In the genomic region with DNA sequence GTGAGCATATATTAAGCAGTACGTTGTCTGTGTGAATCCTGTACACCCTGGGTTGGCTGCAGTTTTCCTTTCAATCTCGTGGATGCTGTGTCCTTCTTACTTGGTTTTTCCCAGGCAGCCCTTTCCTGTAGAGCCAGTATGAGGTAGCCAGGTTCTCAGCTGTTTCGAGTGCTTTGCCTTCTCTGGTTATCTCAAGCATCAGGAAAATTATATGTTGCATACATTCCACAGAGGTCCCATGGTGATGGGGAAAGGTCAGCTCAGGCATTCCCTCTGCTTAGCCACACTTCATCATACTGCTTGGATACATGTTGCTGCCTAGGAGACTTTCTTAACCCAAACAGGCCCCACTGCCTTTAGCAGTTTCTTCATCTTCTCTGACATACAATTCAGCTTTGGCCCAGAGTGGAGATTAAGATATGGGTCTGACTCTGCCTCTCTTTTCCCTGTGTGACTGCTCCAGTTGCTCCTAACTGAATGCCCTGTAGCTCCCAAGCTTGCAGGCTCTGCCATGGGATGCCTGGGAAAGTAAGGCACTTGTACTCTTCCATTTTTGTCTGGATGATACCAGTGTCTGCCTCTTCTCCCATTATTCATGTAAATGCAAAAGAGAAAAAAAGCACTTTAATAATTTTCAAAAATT, we compare ENCODE assay signal across 13 cellular contexts. TPM values are rescaled to one million over a fixed set of nuclear protein-coding genes. Genes with fewer than 3 reads are reported as not detected.
A peak's percentile ranks its signal among the peaks of the same experiment; 100 is the strongest.
DNase-seq lines count a peak whose midpoint lies in the region; ATAC-seq, FAIRE-seq and TF ChIP-seq lines count a peak whose summit lies in the region.
"Had no signal": no experiment of that assay in that cellular context is flagged by ENCODE, and none has a peak within 500 bp of the region (broad histone marks: within the 10 kb centered on the region; RNA-seq: fewer than 3 reads in every experiment).

No MANE protein-coding gene starts in this region.

- H4K20me1 ChIP-seq in astrocyte (ENCODE audit: insufficient read depth, low read length) = peaks cover 13% of the 10 kb centered on the region

- H3K27me3 Mint-ChIP-seq in astrocyte (ENCODE audit: low read depth, unreplicated experiment) = no peaks in the 10 kb centered on the region

- H3K4me1 ChIP-seq in cardiac muscle cell (ENCODE audit: low read depth) = peaks cover 11% of the 10 kb centered on the region
- peaks cover 10% of the 10 kb centered on the region for H3K4me1 ChIP-seq in astrocyte (ENCODE audit: insufficient read depth, low read length)
- H3K4me1 ChIP-seq in upper lobe of right lung = peaks cover 10% of the 10 kb centered on the region

- peaks cover 3% of the 10 kb centered on the region for H3K36me3 Mint-ChIP-seq in astrocyte (ENCODE audit: low read depth, unreplicated experiment)

- peak overlapping the region; percentile 5 for H3K4me2 ChIP-seq in astrocyte (ENCODE audit: low read length)

- peak overlapping the region; percentile 93 for H3K27ac Mint-ChIP-seq in astrocyte (ENCODE audit: unreplicated experiment)

- no peak overlapping the region for H2AFZ ChIP-seq in astrocyte (ENCODE audit: low read depth, low read length)

- TF ChIP-seq CTCF in cardiac muscle cell (IDR thresholded peaks at IDR 0.05; ENCODE audit: low read depth, low read length) (no peak), astrocyte (IDR thresholded peaks at IDR 0.05; ENCODE audit: insufficient read depth, low read depth, low read length) (no peak), upper lobe of right lung (IDR thresholded peaks at IDR 0.05) (no peak)

- intact Hi-C loops in Right ventricle myocardium superior (cut with DNase I) (no loop called here), upper lobe of right lung (cut with DNase I) (no loop called here)

- H3K9me3 ChIP-seq in cardiac muscle cell (ENCODE audit: low read depth) (no peaks in the 10 kb centered on the region), astrocyte (ENCODE audit: insufficient read depth, low read depth, low read length) (no peaks in the 10 kb centered on the region), upper lobe of right lung (no peaks in the 10 kb centered on the region)
- H3K9me3 ChIP-seq: right lobe of liver had no signal

- H3K4me3 ChIP-seq in cardiac muscle cell (no peak overlapping the region), astrocyte (ENCODE audit: insufficient read depth, low read depth, low read length) (no peak overlapping the region), upper lobe of right lung (no peak overlapping the region)
- H3K4me3 ChIP-seq: right lobe of liver had no signal

- H3K36me3 ChIP-seq in cardiac muscle cell (no peaks in the 10 kb centered on the region), astrocyte (ENCODE audit: insufficient read depth, low read length) (no peaks in the 10 kb centered on the region), upper lobe of right lung (no peaks in the 10 kb centered on the region)
- H3K36me3 ChIP-seq: right lobe of liver had no signal

- peaks cover 27% of the 10 kb centered on the region for H3K4me1 Mint-ChIP-seq in astrocyte (ENCODE audit: low read depth, unreplicated experiment)

- no peaks in the 10 kb centered on the region for H3K9me3 Mint-ChIP-seq in astrocyte (ENCODE audit: unreplicated experiment)

- H3K27me3 ChIP-seq in cardiac muscle cell = no peaks in the 10 kb centered on the region
- H3K27me3 ChIP-seq in astrocyte (ENCODE audit: insufficient read depth, low read length) = no peaks in the 10 kb centered on the region
- no peaks in the 10 kb centered on the region for H3K27me3 ChIP-seq in upper lobe of right lung
- H3K27me3 ChIP-seq: right lobe of liver had no signal

- ATAC-seq in Right ventricle myocardium superior (ENCODE audit: poor library complexity) (no peak), upper lobe of right lung (peak; percentile 84)
- ATAC-seq: left cardiac atrium had no signal

- peak; percentile 52 to 91 for DNase-seq in cardiac muscle cell (ENCODE audit: low read depth in 1 of 2, low spot score in 1 of 2)
- DNase-seq in Right ventricle myocardium superior = no peak
- peak; percentile 88 for DNase-seq in astrocyte (ENCODE audit: low read depth)
- peak; percentile 90 for DNase-seq in islet precursor cell
- DNase-seq in upper lobe of right lung = no peak
- DNase-seq in NCI-H2081 treated with DMSO at 0.1 percent for 48 hours (lab: John Stamatoyannopoulos, UW) = no peak
- DNase-seq in NCI-H345 (lab: John Stamatoyannopoulos, UW) = no peak
- no peak for DNase-seq in C1 segment of cervical spinal cord (lab: John Stamatoyannopoulos, UW)
- DNase-seq: activated T-cell treated with anti-CD3 and anti-CD28 coated beads, Interleukin-2, amount 50 U/mL, for 1 hour; effector CD8-positive, alpha-beta T cell; left cardiac atrium; NCI-H1436; right lobe of liver had no signal

- FAIRE-seq in astrocyte (lab: Jason Lieb, UNC) = peak; percentile 50

- H3K27ac ChIP-seq in cardiac muscle cell = peak overlapping the region; percentile 42
- peak overlapping the region; percentile 30 for H3K27ac ChIP-seq in astrocyte (ENCODE audit: low read depth, low read length)
- H3K27ac ChIP-seq in upper lobe of right lung = peak overlapping the region; percentile 14
- H3K27ac ChIP-seq: right lobe of liver had no signal

- peaks cover 97% of the 10 kb centered on the region for H3K79me2 ChIP-seq in astrocyte (ENCODE audit: insufficient read depth, low read length)

- peak overlapping the region; percentile 25 for H3K4me3 Mint-ChIP-seq in astrocyte (ENCODE audit: unreplicated experiment)

- H3K9ac ChIP-seq in astrocyte (ENCODE audit: low read length) = peak overlapping the region; percentile 39

RNA-seq across cellular contexts. Expression of gene GNAI1, which starts 11.3 kb away (rescaled TPM):
- total RNA-seq in cardiac muscle cell (21.8 and 26.1 TPM in 2 replicates), Right ventricle myocardium superior (11.3 TPM), astrocyte (32.9 and 35.5 TPM in 2 replicates), upper lobe of right lung (36.0 TPM)
- 31.8 and 38.8 TPM in 2 replicates for polyA plus RNA-seq in cardiac muscle cell

Comparison
In these comparisons a context has a peak if more than half of its experiments do, and no peak if none do; other contexts are left out.
1. DNase-seq: peak in cardiac muscle cell (2 of 2), astrocyte (single experiment) and islet precursor cell (single experiment); none in Right ventricle myocardium superior (single experiment), upper lobe of right lung (single experiment), NCI-H2081 treated with DMSO at 0.1 percent for 48 hours (single experiment), NCI-H345 (single experiment) and C1 segment of cervical spinal cord (0 of 14).
2. Peak in every context shown above with its lines, with median percentiles within 50 percentile points of each other: H3K27ac ChIP-seq.